Comparison of ENCODE assay signal across 1 cellular context in the genomic region with DNA sequence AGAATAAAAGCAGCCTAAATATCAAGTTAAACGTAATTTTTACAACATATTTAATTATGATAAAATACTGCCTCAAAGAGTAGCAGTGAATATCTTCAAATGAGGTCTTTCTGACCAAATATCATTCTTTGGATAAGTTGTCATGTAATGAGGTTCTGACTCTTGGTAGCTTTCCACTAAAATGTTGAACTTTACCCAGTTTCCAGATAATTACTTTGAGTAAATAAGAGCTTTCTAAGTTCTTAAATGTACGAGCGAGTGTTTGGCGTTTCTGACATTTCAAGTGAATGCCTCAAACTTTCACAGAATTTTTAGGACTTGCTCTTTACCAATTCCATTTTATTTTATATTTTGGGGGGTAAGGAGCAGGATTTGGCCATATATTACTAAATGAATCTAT.
TF ChIP-seq lines count a peak whose summit lies in the region.

No MANE protein-coding gene starts in this region.

TF ChIP-seq in HepG2, 621 proteins besides CTCF, POLR2A, EP300 and RAD21 (continued from another document):
- TF ChIP-seq ELF3 (CRISPR knock-in tag; IDR thresholded peaks at IDR 0.05) = no peak
TF ChIP-seq in HepG2: peak in this region for 4.
